Comparison of ENCODE assay signal across 8 cellular contexts in the genomic region with DNA sequence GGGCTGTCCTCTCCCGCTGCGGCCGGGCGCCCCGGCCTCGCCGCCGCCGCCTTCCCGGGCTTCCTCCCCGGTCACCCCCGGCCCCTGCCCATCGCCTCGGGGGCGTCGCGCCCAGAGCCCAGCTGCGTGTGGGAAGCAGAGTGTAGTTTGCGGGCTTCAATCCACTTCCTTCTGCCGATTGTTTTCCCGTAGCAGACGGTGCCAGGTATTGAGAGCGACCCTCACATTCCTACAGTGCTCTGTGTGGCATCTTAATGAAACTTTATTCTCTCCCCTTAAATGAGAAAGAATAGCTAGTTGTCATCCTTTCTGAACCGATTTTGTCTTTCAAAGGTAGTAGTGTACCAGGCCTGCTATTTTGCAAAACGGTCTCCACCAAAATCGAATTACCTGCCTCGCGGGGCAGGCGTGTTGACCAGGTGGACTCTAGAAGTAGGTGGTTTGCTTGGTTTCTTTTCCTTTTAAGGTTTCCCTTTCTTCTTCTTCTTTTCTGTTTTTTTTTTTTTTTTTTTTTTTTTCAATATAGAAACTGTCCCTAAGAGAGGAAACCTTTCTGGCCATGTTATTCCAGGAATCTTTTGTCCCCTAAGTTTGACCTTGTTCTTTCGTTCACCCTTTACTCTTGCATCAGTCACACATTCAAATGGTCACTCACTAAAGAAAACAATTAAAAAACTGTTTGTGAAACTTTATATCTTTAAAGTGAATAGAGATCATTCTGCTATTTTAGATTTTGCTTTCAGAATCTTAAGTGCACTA. TPM values are rescaled to one million over a fixed set of nuclear protein-coding genes. Genes with fewer than 3 reads are reported as not detected.
DNase-seq lines count a peak whose midpoint lies in the region; ATAC-seq, FAIRE-seq and TF ChIP-seq lines count a peak whose summit lies in the region.

No MANE protein-coding gene starts in this region.

- no peak for FAIRE-seq in bronchial epithelial cell (lab: Jason Lieb, UNC)

- intact Hi-C loops in activated CD4-positive, alpha-beta T cell treated with anti-CD3 and anti-CD28 coated beads, Interleukin-2, amount 10 ng/mL, durations not matched to agents 24 days and 14 days (cut with micrococcal nuclease): loop anchor here (5.0 to 10.0 kb wide), 5 partner anchors 37 to 1882 kb away; partner anchors contain the start of genes BTG3 and SAMSN1
- intact Hi-C loops in thyroid gland (cut with DNase I): no loop called here

- peak overlapping the region; percentile 94 for H3K4me3 Mint-ChIP-seq in activated CD4-positive, alpha-beta T cell treated with anti-CD3 and anti-CD28 coated beads, Interleukin-2, amount 10 ng/mL, durations not matched to agents 24 days and 14 days

- H3K36me3 ChIP-seq in bronchial epithelial cell (ENCODE audit: control insufficient read depth, insufficient read depth, low read length) (no peaks in the 10 kb centered on the region), lung (ENCODE audit: control insufficient read depth in 2 of 2, insufficient read depth in 2 of 2, low read length in 2 of 2) (no peaks in the 10 kb centered on the region), thyroid gland (no peaks in the 10 kb centered on the region)

- WGBS in lung, 2 donors: 0 to 1% methylated on average over 20 to 30 of the region's 30 CpGs
- WGBS in thyroid gland, 2 donors: 1 to 2% methylated on average over 22 to 29 of the region's 30 CpGs

- H3K4me3 ChIP-seq in bronchial epithelial cell (ENCODE audit: low read depth, low read length): peak overlapping the region; percentile 88
- peak overlapping the region; percentile 98 for H3K4me3 ChIP-seq in lung
- H3K4me3 ChIP-seq in thyroid gland (replicated peaks in 1 of 3): peak overlapping the region; percentile 21 to 65 (median 65)

- peak overlapping the region; percentile 92 for H3K27ac Mint-ChIP-seq in activated CD4-positive, alpha-beta T cell treated with anti-CD3 and anti-CD28 coated beads, Interleukin-2, amount 10 ng/mL, durations not matched to agents 24 days and 14 days

- H3K27ac ChIP-seq in lung (ENCODE audit: low read depth in 1 of 2, low read length in 1 of 2) (peak overlapping the region; percentile 97 to 99), thyroid gland (peak overlapping the region; percentile 82 to 96 (median 95))

- H3K4me1 ChIP-seq in lung (ENCODE audit: control insufficient read depth in 2 of 2, insufficient read depth in 2 of 2, low read length in 2 of 2) (peaks cover 2 to 10% of the 10 kb centered on the region in 2 donors), thyroid gland (peaks cover 8 to 29% of the 10 kb centered on the region in 2 donors)

- no peaks in the 10 kb centered on the region for H3K27me3 ChIP-seq in bronchial epithelial cell (ENCODE audit: control insufficient read depth, insufficient read depth, low read length)
- H3K27me3 ChIP-seq in lung (ENCODE audit: control insufficient read depth, insufficient read depth): no peaks in the 10 kb centered on the region
- no peaks in the 10 kb centered on the region for H3K27me3 ChIP-seq in thyroid gland

- TF ChIP-seq CTCF in bronchial epithelial cell (IDR thresholded peaks at IDR 0.05; ENCODE audit: insufficient read depth, low read length, severe bottlenecking) (no peak), lung (IDR thresholded peaks at IDR 0.05; ENCODE audit: control extremely low read depth, extremely low read depth) (no peak), thyroid gland (IDR thresholded peaks at IDR 0.05) (no peak)

- H3K9me3 ChIP-seq in lung (ENCODE audit: control insufficient read depth in 2 of 2, insufficient read depth in 1 of 2, low read length in 1 of 2): no peaks in the 10 kb centered on the region
- no peaks in the 10 kb centered on the region for H3K9me3 ChIP-seq in thyroid gland

- no peak for DNase-seq in activated CD4-positive, alpha-beta T cell treated with anti-CD3 and anti-CD28 coated beads, Interleukin-2, amount 10 ng/mL, durations not matched to agents 24 days and 14 days
- DNase-seq in activated CD4-positive, alpha-beta T cell treated with anti-CD3 and anti-CD28 coated beads, Interleukin-2, amount 50 U/mL, for 4 hours: no peak
- peak; percentile 43 for DNase-seq in NCI-H345 treated with DMSO at 0.1 percent for 48 hours (lab: John Stamatoyannopoulos, UW; ENCODE audit: unreplicated experiment)
- no peak for DNase-seq in bronchial epithelial cell (ENCODE audit: low read depth)
- DNase-seq in lung (ENCODE audit: low spot score): no peak
- peak; percentile 31 to 32 for DNase-seq in thyroid gland
- no peak for DNase-seq in activated gamma-delta T cell treated with Interleukin-2 at 50 U/mL for 16 hours

- H3K4me1 Mint-ChIP-seq in activated CD4-positive, alpha-beta T cell treated with anti-CD3 and anti-CD28 coated beads, Interleukin-2, amount 10 ng/mL, durations not matched to agents 24 days and 14 days: peaks cover 15% of the 10 kb centered on the region

- no peaks in the 10 kb centered on the region for H3K9me3 Mint-ChIP-seq in activated CD4-positive, alpha-beta T cell treated with anti-CD3 and anti-CD28 coated beads, Interleukin-2, amount 10 ng/mL, durations not matched to agents 24 days and 14 days

- TF ChIP-seq POLR2A in thyroid gland (IDR thresholded peaks at IDR 0.05): no peak

- ATAC-seq in lung (ENCODE audit: insufficient read depth, low FRiP score) (no peak), HG02970 (IDR thresholded peaks at IDR 0.05; ENCODE audit: low FRiP score, unreplicated experiment) (no peak)

- H3K27me3 Mint-ChIP-seq in activated CD4-positive, alpha-beta T cell treated with anti-CD3 and anti-CD28 coated beads, Interleukin-2, amount 10 ng/mL, durations not matched to agents 24 days and 14 days: peaks cover 17% of the 10 kb centered on the region

- no peaks in the 10 kb centered on the region for H3K36me3 Mint-ChIP-seq in activated CD4-positive, alpha-beta T cell treated with anti-CD3 and anti-CD28 coated beads, Interleukin-2, amount 10 ng/mL, durations not matched to agents 24 days and 14 days (ENCODE audit: low read depth)

RNA-seq across cellular contexts. Expression of gene USP25, which starts 0.9 kb away (rescaled TPM):
- 27.3 and 29.0 TPM in 2 replicates for total RNA-seq in activated CD4-positive, alpha-beta T cell treated with anti-CD3 and anti-CD28 coated beads, Interleukin-2, amount 10 ng/mL, durations not matched to agents 24 days and 14 days
- total RNA-seq in bronchial epithelial cell (54.5 and 69.3 TPM in 2 replicates), lung (100 to 1,000 TPM in 1 of 2 donors, 10 to 100 TPM in 1; 47.2 to 148 TPM), thyroid gland (10 to 100 TPM; 42.4 to 67.4 (median 49.8) TPM)
- 10 to 100 TPM; 14.6 to 17.0 TPM for polyA plus RNA-seq in lung

Comparison
In these comparisons a context has a peak if more than half of its experiments do, and no peak if none do; other contexts are left out.
1. DNase-seq: peak in NCI-H345 treated with DMSO at 0.1 percent for 48 hours (single experiment) and thyroid gland (2 of 2); none in activated CD4-positive, alpha-beta T cell treated with anti-CD3 and anti-CD28 coated beads, Interleukin-2, amount 10 ng/mL, durations not matched to agents 24 days and 14 days (single experiment), activated CD4-positive, alpha-beta T cell treated with anti-CD3 and anti-CD28 coated beads, Interleukin-2, amount 50 U/mL, for 4 hours (0 of 2), bronchial epithelial cell (single experiment), lung (single experiment) and activated gamma-delta T cell treated with Interleukin-2 at 50 U/mL for 16 hours (single experiment).
2. Peak in every context shown above with its lines, with median percentiles within 50 percentile points of each other: H3K4me3 ChIP-seq.